Comparison of ENCODE assay signal across 5 cellular contexts in the genomic region with DNA sequence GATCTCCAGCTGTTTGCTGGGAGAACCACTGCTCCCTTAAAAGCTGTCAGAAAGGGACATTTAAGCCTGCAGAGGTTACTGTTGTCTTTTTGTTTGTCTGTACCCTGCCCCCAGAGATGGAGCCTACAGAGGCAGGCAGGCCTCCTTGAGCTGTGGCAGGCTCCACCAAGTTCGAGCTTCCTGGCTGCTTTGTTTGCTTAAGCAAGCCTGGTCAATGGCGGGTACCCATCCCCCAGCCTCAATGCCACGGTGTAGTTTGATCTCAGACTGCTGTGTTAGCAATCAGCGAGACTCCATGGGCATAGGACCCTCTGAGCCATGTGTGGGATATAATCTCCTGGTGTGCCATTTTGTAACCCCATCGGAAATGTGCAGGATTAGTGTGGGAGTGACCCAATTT. TPM values are rescaled to one million over a fixed set of nuclear protein-coding genes. Genes with fewer than 3 reads are reported as not detected.
"Had no signal": no experiment of that assay in that cellular context is flagged by ENCODE, and none has a peak within 500 bp of the region (broad histone marks: within the 10 kb centered on the region; RNA-seq: fewer than 3 reads in every experiment).

No MANE protein-coding gene starts in this region.

RNA-seq across cellular contexts. Expression of a gene that starts 23.6 kb away (rescaled TPM):
- total RNA-seq: GM23248, H9, HT-29, IMR-90, K562 had no signal
- polyA plus RNA-seq: GM23248, IMR-90, K562 had no signal
